ENCODE assay signal across 9 cellular contexts in genomic region chr16:88264641-88265285, GRCh38.
DNase-seq lines count a peak whose midpoint lies in the region; ATAC-seq, FAIRE-seq and TF ChIP-seq lines count a peak whose summit lies in the region.
"Had no signal": no experiment of that assay in that cellular context is flagged by ENCODE, and none has a peak within 500 bp of the region (broad histone marks: within the 10 kb centered on the region; RNA-seq: fewer than 3 reads in every experiment).

No MANE protein-coding gene starts in this region.

- peak; percentile 91 to 95 for ATAC-seq in A549
- peak; percentile 73 for ATAC-seq in GM19025 (IDR thresholded peaks at IDR 0.05; ENCODE audit: low read depth, unreplicated experiment)
- ATAC-seq in HG03521 (IDR thresholded peaks at IDR 0.05; ENCODE audit: unreplicated experiment) = peak; percentile 43
- ATAC-seq in activated CD4-positive, CD25-positive, alpha-beta regulatory T cell treated with anti-CD3 and anti-CD28 coated beads, Interleukin-2, amount 50 U/mL, for 24 hours = peak; percentile 83 to 89
- no peak for ATAC-seq in GM21737 (IDR thresholded peaks at IDR 0.05; ENCODE audit: unreplicated experiment)

- H3K27me3 Mint-ChIP-seq in dendritic cell treated with granulocyte-macrophage colony-stimulating factor and Interleukin-4, amounts not matched to agents 40 ng/mL and 50 ng/mL, for 4 days = peaks cover 66% of the 10 kb centered on the region

- H3K9me3 Mint-ChIP-seq in dendritic cell treated with granulocyte-macrophage colony-stimulating factor and Interleukin-4, amounts not matched to agents 40 ng/mL and 50 ng/mL, for 4 days = no peaks in the 10 kb centered on the region

- peak overlapping the region; percentile 66 for H3K27ac Mint-ChIP-seq in dendritic cell treated with granulocyte-macrophage colony-stimulating factor and Interleukin-4, amounts not matched to agents 40 ng/mL and 50 ng/mL, for 4 days

- H3K27ac ChIP-seq in A549 = peak overlapping the region; percentile 79 to 95

- FAIRE-seq in A549 (lab: Jason Lieb, UNC) = peak; percentile 63
- FAIRE-seq: frontal cortex had no signal

- CTCF ChIA-PET in A549 (lab: Yijun Ruan, JAX) = no interaction called here

- H3K4me3 ChIP-seq in A549 (no peak overlapping the region), lower leg skin (ENCODE audit: low read depth, poor library complexity, severe bottlenecking) (no peak overlapping the region)

- H3K4me1 ChIP-seq in A549 = peaks cover 17% of the 10 kb centered on the region

- H3K4me1 Mint-ChIP-seq in dendritic cell treated with granulocyte-macrophage colony-stimulating factor and Interleukin-4, amounts not matched to agents 40 ng/mL and 50 ng/mL, for 4 days (ENCODE audit: low read depth) = peaks cover 35% of the 10 kb centered on the region

- TF ChIP-seq CTCF in A549 (IDR thresholded peaks at IDR 0.05) (no peak), lower leg skin (IDR thresholded peaks at IDR 0.05) (no peak)

- H3K4me3 Mint-ChIP-seq in dendritic cell treated with granulocyte-macrophage colony-stimulating factor and Interleukin-4, amounts not matched to agents 40 ng/mL and 50 ng/mL, for 4 days = peak overlapping the region; percentile 24

- TF ChIP-seq EP300 in A549 (IDR thresholded peaks at IDR 0.05) = no peak; a peak in 2 of 5 replicates

- no peaks in the 10 kb centered on the region for H3K36me3 Mint-ChIP-seq in dendritic cell treated with granulocyte-macrophage colony-stimulating factor and Interleukin-4, amounts not matched to agents 40 ng/mL and 50 ng/mL, for 4 days (ENCODE audit: low read depth)

- intact Hi-C loops in dendritic cell treated with granulocyte-macrophage colony-stimulating factor and Interleukin-4, amounts not matched to agents 40 ng/mL and 50 ng/mL, for 4 days (cut with micrococcal nuclease) = no loop called here
- intact Hi-C loops in lower leg skin (cut with DNase I; ENCODE audit: low total_unique reads) = no loop called here

- peak; percentile 56 to 94 for DNase-seq in A549 (ENCODE audit: low read depth in 1 of 2, low spot score in 1 of 2)
- peak; percentile 97 to 100 for DNase-seq in lower leg skin (ENCODE audit: low spot score in 2 of 2)
- peak; percentile 38 to 64 for DNase-seq in stimulated activated CD4-positive, alpha-beta T cell treated with anti-CD3 and anti-CD28 coated beads, Interleukin-4, amount 100 ng/mL, for 48 hours (ENCODE audit: low read depth in 2 of 2)

- H3K9me3 ChIP-seq in A549 = no peaks in the 10 kb centered on the region

- TF ChIP-seq RAD21 in A549 (conservative IDR thresholded peaks at IDR 0.05 in 1 of 2, IDR thresholded peaks at IDR 0.05 in 1 of 2) = 0 out of 5 replicates have a peak, but pooled peaks of 1 of the 2 experiments have one; percentile 21

- no peak for TF ChIP-seq POLR2A in A549 (IDR thresholded peaks at IDR 0.05; ENCODE audit: low read length)
- TF ChIP-seq POLR2A in lower leg skin (IDR thresholded peaks at IDR 0.05) = no peak

- 52% methylated on average over 8 of the region's 30 CpGs for WGBS in A549 (ENCODE audit: missing lambda C conversion rate)
- WGBS in lower leg skin, 2 donors = 28% methylated on average over 22 to 26 of the region's 30 CpGs

- H3K4me2 ChIP-seq in A549 = peak overlapping the region; percentile 78

- POLR2A ChIA-PET in A549 (lab: Yijun Ruan, JAX) = no interaction called here

TF ChIP-seq in A549, 52 proteins besides CTCF, POLR2A, EP300 and RAD21:
- TF ChIP-seq CHD4 (IDR thresholded peaks at IDR 0.05; ENCODE audit: borderline replicate concordance) (no peak), MAZ (IDR thresholded peaks at IDR 0.05; ENCODE audit: borderline replicate concordance, low read depth, low read length) (no peak), ZFP36 (IDR thresholded peaks at IDR 0.05; ENCODE audit: borderline replicate concordance, partially characterized antibody) (no peak), HOXB13 (CRISPR knock-in tag; IDR thresholded peaks at IDR 0.05; ENCODE audit: low read depth) (no peak), NFE2L2 (conservative IDR thresholded peaks at IDR 0.05; ENCODE audit: low read length) (no peak), E2F6 (IDR thresholded peaks at IDR 0.05; ENCODE audit: borderline replicate concordance, low read depth) (peak; percentile 84), REST (IDR thresholded peaks at IDR 0.05) (no peak), JUNB (IDR thresholded peaks at IDR 0.05) (peak; percentile 53), KDM1A (IDR thresholded peaks at IDR 0.05; ENCODE audit: low read depth) (no peak), POLR2AphosphoS2 (conservative IDR thresholded peaks at IDR 0.05; ENCODE audit: low read length) (no peak), ATOH8 (CRISPR knock-in tag; IDR thresholded peaks at IDR 0.05; ENCODE audit: low read depth) (0 out of 2 replicates have a peak, but pooled peaks have one; percentile 36), RARB (CRISPR knock-in tag; IDR thresholded peaks at IDR 0.05) (no peak), BHLHE40 (IDR thresholded peaks at IDR 0.05; ENCODE audit: low read depth, low read length) (0 out of 2 replicates have a peak, but pooled peaks have one; percentile 34), GATA3 (IDR thresholded peaks at IDR 0.05; ENCODE audit: borderline replicate concordance) (peak; percentile 52; the same call in 1 of the 2 replicates), JUN (IDR thresholded peaks at IDR 0.05) (peak in 1 of 2 experiments; percentile 64; a peak in 2 of 5 replicates), RCOR1 (IDR thresholded peaks at IDR 0.05; ENCODE audit: low read depth, low read length) (no peak), HOXA7 (CRISPR knock-in tag; IDR thresholded peaks at IDR 0.05) (no peak), EHMT2 (IDR thresholded peaks at IDR 0.05; ENCODE audit: low read depth) (no peak), FOSL2 (IDR thresholded peaks at IDR 0.05) (peak; percentile 66), FOSL2 (CRISPR knock-in tag; IDR thresholded peaks at IDR 0.05) (peak; percentile 67), KDM5A (IDR thresholded peaks at IDR 0.05) (no peak), MYC (IDR thresholded peaks at IDR 0.05; ENCODE audit: borderline replicate concordance, low read length) (no peak), HDAC2 (IDR thresholded peaks at IDR 0.05) (no peak), NR3C1 (IDR thresholded peaks at IDR 0.05) (no peak), NPAS2 (CRISPR knock-in tag; IDR thresholded peaks at IDR 0.05; ENCODE audit: borderline replicate concordance) (no peak), PHF8 (IDR thresholded peaks at IDR 0.05; ENCODE audit: borderline replicate concordance, low read depth) (no peak), ZC3H11A (IDR thresholded peaks at IDR 0.05) (no peak), MAX (IDR thresholded peaks at IDR 0.05) (peak; percentile 83)
- TF ChIP-seq, protein P1, sequence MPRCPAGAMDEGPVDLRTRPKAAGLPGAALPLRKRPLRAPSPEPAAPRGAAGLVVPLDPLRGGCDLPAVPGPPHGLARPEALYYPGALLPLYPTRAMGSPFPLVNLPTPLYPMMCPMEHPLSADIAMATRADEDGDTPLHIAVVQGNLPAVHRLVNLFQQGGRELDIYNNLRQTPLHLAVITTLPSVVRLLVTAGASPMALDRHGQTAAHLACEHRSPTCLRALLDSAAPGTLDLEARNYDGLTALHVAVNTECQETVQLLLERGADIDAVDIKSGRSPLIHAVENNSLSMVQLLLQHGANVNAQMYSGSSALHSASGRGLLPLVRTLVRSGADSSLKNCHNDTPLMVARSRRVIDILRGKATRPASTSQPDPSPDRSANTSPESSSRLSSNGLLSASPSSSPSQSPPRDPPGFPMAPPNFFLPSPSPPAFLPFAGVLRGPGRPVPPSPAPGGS (IDR thresholded peaks at IDR 0.05) = no peak
